Comparison of ENCODE assay signal across 33 cellular contexts in the genomic region with DNA sequence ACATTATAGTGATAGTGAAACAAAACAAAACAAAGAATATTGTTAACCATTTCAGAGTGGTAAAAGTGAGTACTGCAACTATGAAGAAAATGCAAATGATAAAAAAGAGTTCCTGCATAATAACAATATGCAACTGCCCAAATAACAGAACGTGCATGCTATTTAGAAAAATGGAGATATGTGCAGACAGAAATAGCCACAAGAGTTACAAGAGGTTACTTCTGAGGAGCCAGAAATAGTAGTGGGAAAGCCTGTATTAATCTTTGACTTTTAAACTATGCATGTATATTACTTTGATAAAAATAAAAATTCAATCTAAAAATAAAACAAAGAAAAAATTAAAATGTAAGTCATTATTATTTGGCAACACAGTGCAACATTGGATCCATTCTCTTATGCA.
"Had no signal": no experiment of that assay in that cellular context is flagged by ENCODE, and none has a peak within 500 bp of the region (broad histone marks: within the 10 kb centered on the region; RNA-seq: fewer than 3 reads in every experiment).

No MANE protein-coding gene starts in this region.

- H3K4me3 ChIP-seq: ascending aorta, breast epithelium, cardiac muscle cell, esophagus muscularis mucosa, gastrocnemius medialis had no signal

- H3K36me3 Mint-ChIP-seq: activated CD4-positive, alpha-beta memory T cell treated with anti-CD3 and anti-CD28 coated beads for 36 hours; activated naive CD4-positive, alpha-beta T cell treated with anti-CD3 and anti-CD28 coated beads, Interleukin-2, amount 10 ng/mL, durations not matched to agents 7 days and 5 days; activated naive CD4-positive, alpha-beta T cell treated with anti-CD3 and anti-CD28 coated beads, Interleukin-2, amount 50 U/mL, for 72 hours; activated naive CD8-positive, alpha-beta T cell treated with anti-CD3 and anti-CD28 coated beads, Interleukin-2, amount 10 ng/mL, durations not matched to agents 7 days and 5 days; brain had no signal

- H3K36me3 ChIP-seq: ascending aorta, breast epithelium, cardiac muscle cell, esophagus muscularis mucosa, gastrocnemius medialis, WERI-Rb-1 had no signal

- H3K27me3 Mint-ChIP-seq: activated B cell treated with CpG ODN at 0.5 μM for 24 hours; activated CD4-positive, alpha-beta memory T cell treated with anti-CD3 and anti-CD28 coated beads for 36 hours; activated naive CD4-positive, alpha-beta T cell treated with anti-CD3 and anti-CD28 coated beads, Interleukin-2, amount 10 ng/mL, durations not matched to agents 7 days and 5 days; activated naive CD8-positive, alpha-beta T cell treated with anti-CD3 and anti-CD28 coated beads, Interleukin-2, amount 10 ng/mL, durations not matched to agents 7 days and 5 days; activated T-cell treated with anti-CD3 and anti-CD28 coated beads, Interleukin-2, amount 50 U/mL, for 24 hours; central memory CD8-positive, alpha-beta T cell; effector memory CD8-positive, alpha-beta T cell; T-helper 17 cell had no signal

- DNase-seq: activated B cell treated with CpG ODN at 0.5 μM for 24 hours; activated CD4-positive, alpha-beta memory T cell treated with anti-CD3 and anti-CD28 coated beads for 36 hours; activated CD4-positive, alpha-beta T cell treated with anti-CD3 and anti-CD28 coated beads for 48 hours; activated CD4-positive, alpha-beta T cell treated with anti-CD3 and anti-CD28 coated beads, Interleukin-2, amount 50 U/mL, for 1 hour; activated CD8-positive, alpha-beta memory T cell treated with anti-CD3 and anti-CD28 coated beads, Interleukin-2, amount 50 U/mL, for 48 hours; activated CD8-positive, alpha-beta T cell treated with anti-CD3 and anti-CD28 coated beads, Interleukin-2, amount 10 ng/mL, durations not matched to agents 7 days and 5 days; activated gamma-delta T cell; activated naive CD4-positive, alpha-beta T cell; activated naive CD4-positive, alpha-beta T cell treated with anti-CD3 and anti-CD28 coated beads, Interleukin-2, amount 10 ng/mL, durations not matched to agents 7 days and 5 days; activated naive CD8-positive, alpha-beta T cell treated with anti-CD3 and anti-CD28 coated beads, Interleukin-2, amount 10 ng/mL, durations not matched to agents 7 days and 5 days; activated T-cell treated with anti-CD3 and anti-CD28 coated beads for 4 hours; activated T-cell treated with anti-CD3 and anti-CD28 coated beads, Interleukin-2, amount 50 U/mL, for 24 hours; activated T-cell treated with anti-CD3 and anti-CD28 coated beads, Interleukin-2, amount 50 U/mL, for 72 hours; cortex of kidney; dermis blood vessel endothelial cell; effector CD4-positive, alpha-beta T cell; effector memory CD8-positive, alpha-beta T cell; erythroblast; foreskin keratinocyte; gastrocnemius medialis; T-helper 1 cell; T-helper 17 cell; T1000; WERI-Rb-1 had no signal

- H3K4me1 Mint-ChIP-seq: activated B cell treated with CpG ODN at 0.5 μM for 24 hours; activated naive CD4-positive, alpha-beta T cell treated with anti-CD3 and anti-CD28 coated beads, Interleukin-2, amount 10 ng/mL, durations not matched to agents 7 days and 5 days; brain; central memory CD8-positive, alpha-beta T cell; T-helper 17 cell had no signal

- ATAC-seq: activated CD4-positive, CD25-positive, alpha-beta regulatory T cell treated with anti-CD3 and anti-CD28 coated beads, Interleukin-2, amount 50 U/mL, for 24 hours; activated CD8-positive, alpha-beta T cell treated with anti-CD3 and anti-CD28 coated beads, Interleukin-2, amount 10 ng/mL, durations not matched to agents 7 days and 5 days; activated naive CD4-positive, alpha-beta T cell treated with anti-CD3 and anti-CD28 coated beads, Interleukin-2, amount 50 U/mL, for 72 hours; activated T-cell treated with anti-CD3 and anti-CD28 coated beads, Interleukin-2, amount 50 U/mL, for 72 hours; effector memory CD8-positive, alpha-beta T cell; foreskin keratinocyte; gastrocnemius medialis; T-helper 17 cell had no signal

- H3K4me3 Mint-ChIP-seq: activated B cell treated with CpG ODN at 0.5 μM for 24 hours; activated CD4-positive, alpha-beta memory T cell treated with anti-CD3 and anti-CD28 coated beads for 36 hours; activated CD8-positive, alpha-beta T cell treated with anti-CD3 and anti-CD28 coated beads, Interleukin-2, amount 10 ng/mL, durations not matched to agents 7 days and 5 days; activated naive CD4-positive, alpha-beta T cell treated with anti-CD3 and anti-CD28 coated beads, Interleukin-2, amount 10 ng/mL, durations not matched to agents 7 days and 5 days; activated naive CD8-positive, alpha-beta T cell treated with anti-CD3 and anti-CD28 coated beads, Interleukin-2, amount 10 ng/mL, durations not matched to agents 7 days and 5 days; activated T-cell treated with anti-CD3 and anti-CD28 coated beads, Interleukin-2, amount 50 U/mL, for 24 hours; activated T-cell treated with anti-CD3 and anti-CD28 coated beads, Interleukin-2, amount 50 U/mL, for 72 hours; brain; central memory CD8-positive, alpha-beta T cell; effector memory CD8-positive, alpha-beta T cell; T-helper 17 cell; T-helper 2 cell treated with Interferon-gamma antibody and Interleukin-4, amounts not matched to agents 5 μg/mL and 100 μg/mL, for 36 hours had no signal

- H3K4me1 ChIP-seq: ascending aorta, breast epithelium, esophagus muscularis mucosa, foreskin keratinocyte, gastrocnemius medialis had no signal

- H3K27ac ChIP-seq: ascending aorta, breast epithelium, cardiac muscle cell, esophagus muscularis mucosa, foreskin keratinocyte, gastrocnemius medialis, WERI-Rb-1 had no signal

- H3K9me3 Mint-ChIP-seq: activated B cell treated with CpG ODN at 0.5 μM for 24 hours; activated naive CD4-positive, alpha-beta T cell treated with anti-CD3 and anti-CD28 coated beads, Interleukin-2, amount 10 ng/mL, durations not matched to agents 7 days and 5 days; activated naive CD8-positive, alpha-beta T cell treated with anti-CD3 and anti-CD28 coated beads, Interleukin-2, amount 10 ng/mL, durations not matched to agents 7 days and 5 days; activated T-cell treated with anti-CD3 and anti-CD28 coated beads, Interleukin-2, amount 50 U/mL, for 24 hours; brain; T-helper 2 cell treated with Interferon-gamma antibody and Interleukin-4, amounts not matched to agents 5 μg/mL and 100 μg/mL, for 36 hours had no signal

- H3K9me3 ChIP-seq: ascending aorta, breast epithelium, esophagus muscularis mucosa, gastrocnemius medialis had no signal

- H3K27me3 ChIP-seq: ascending aorta, breast epithelium, cardiac muscle cell, esophagus muscularis mucosa, foreskin keratinocyte, gastrocnemius medialis had no signal

- H3K27ac Mint-ChIP-seq: activated B cell treated with CpG ODN at 0.5 μM for 24 hours; activated CD4-positive, alpha-beta memory T cell treated with anti-CD3 and anti-CD28 coated beads for 36 hours; activated CD8-positive, alpha-beta T cell treated with anti-CD3 and anti-CD28 coated beads, Interleukin-2, amount 10 ng/mL, durations not matched to agents 7 days and 5 days; activated naive CD4-positive, alpha-beta T cell treated with anti-CD3 and anti-CD28 coated beads, Interleukin-2, amount 50 U/mL, for 72 hours; activated naive CD8-positive, alpha-beta T cell treated with anti-CD3 and anti-CD28 coated beads, Interleukin-2, amount 10 ng/mL, durations not matched to agents 7 days and 5 days; activated T-cell treated with anti-CD3 and anti-CD28 coated beads, Interleukin-2, amount 50 U/mL, for 24 hours; activated T-cell treated with anti-CD3 and anti-CD28 coated beads, Interleukin-2, amount 50 U/mL, for 72 hours; brain; effector memory CD8-positive, alpha-beta T cell; T-helper 17 cell; T-helper 2 cell treated with Interferon-gamma antibody and Interleukin-4, amounts not matched to agents 5 μg/mL and 100 μg/mL, for 36 hours had no signal
